ENCODE assay signal across 1 cellular context in the genomic region with DNA sequence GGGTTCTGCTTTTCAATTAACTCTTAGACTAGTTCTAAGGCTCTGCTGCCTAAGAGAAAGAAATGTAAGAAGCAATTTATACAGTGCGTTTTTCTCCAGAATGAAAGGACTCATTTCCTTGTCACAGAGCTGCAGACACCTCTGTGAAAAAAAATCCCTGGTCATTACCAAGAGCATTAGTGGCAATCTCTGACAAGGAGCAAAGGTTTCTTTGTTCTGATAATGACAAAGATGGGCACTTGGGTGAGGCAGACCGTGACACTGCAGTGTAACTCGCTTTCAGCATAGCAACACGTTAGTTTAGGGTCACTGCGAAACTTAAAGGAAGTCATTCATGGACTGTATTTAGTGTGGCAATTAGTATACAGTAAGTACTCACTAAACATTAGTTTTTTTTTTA.
TF ChIP-seq lines count a peak whose summit lies in the region.

No MANE protein-coding gene starts in this region.

TF ChIP-seq in GM12878, 131 proteins besides CTCF, POLR2A, EP300 and RAD21 (continued from another document):
- TF ChIP-seq ZNF217 (IDR thresholded peaks at IDR 0.05) (no peak), NR2F1 (conservative IDR thresholded peaks at IDR 0.05) (no peak), NFXL1 (IDR thresholded peaks at IDR 0.05; ENCODE audit: borderline replicate concordance) (no peak), GABPA (IDR thresholded peaks at IDR 0.05; ENCODE audit: low read depth) (no peak), PML (IDR thresholded peaks at IDR 0.05; ENCODE audit: low read length) (no peak), ZSCAN29 (IDR thresholded peaks at IDR 0.05) (no peak), GATAD2B (conservative IDR thresholded peaks at IDR 0.05; ENCODE audit: low read depth) (no peak), STAT3 (IDR thresholded peaks at IDR 0.05; ENCODE audit: low read depth, low read length) (no peak)
- TF ChIP-seq, protein P1, sequence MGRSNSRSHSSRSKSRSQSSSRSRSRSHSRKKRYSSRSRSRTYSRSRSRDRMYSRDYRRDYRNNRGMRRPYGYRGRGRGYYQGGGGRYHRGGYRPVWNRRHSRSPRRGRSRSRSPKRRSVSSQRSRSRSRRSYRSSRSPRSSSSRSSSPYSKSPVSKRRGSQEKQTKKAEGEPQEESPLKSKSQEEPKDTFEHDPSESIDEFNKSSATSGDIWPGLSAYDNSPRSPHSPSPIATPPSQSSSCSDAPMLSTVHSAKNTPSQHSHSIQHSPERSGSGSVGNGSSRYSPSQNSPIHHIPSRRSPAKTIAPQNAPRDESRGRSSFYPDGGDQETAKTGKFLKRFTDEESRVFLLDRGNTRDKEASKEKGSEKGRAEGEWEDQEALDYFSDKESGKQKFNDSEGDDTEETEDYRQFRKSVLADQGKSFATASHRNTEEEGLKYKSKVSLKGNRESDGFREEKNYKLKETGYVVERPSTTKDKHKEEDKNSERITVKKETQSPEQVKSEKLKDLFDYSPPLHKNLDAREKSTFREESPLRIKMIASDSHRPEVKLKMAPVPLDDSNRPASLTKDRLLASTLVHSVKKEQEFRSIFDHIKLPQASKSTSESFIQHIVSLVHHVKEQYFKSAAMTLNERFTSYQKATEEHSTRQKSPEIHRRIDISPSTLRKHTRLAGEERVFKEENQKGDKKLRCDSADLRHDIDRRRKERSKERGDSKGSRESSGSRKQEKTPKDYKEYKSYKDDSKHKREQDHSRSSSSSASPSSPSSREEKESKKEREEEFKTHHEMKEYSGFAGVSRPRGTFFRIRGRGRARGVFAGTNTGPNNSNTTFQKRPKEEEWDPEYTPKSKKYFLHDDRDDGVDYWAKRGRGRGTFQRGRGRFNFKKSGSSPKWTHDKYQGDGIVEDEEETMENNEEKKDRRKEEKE (IDR thresholded peaks at IDR 0.05), result no peak
- TF ChIP-seq, protein P2, sequence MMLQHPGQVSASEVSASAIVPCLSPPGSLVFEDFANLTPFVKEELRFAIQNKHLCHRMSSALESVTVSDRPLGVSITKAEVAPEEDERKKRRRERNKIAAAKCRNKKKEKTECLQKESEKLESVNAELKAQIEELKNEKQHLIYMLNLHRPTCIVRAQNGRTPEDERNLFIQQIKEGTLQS (IDR thresholded peaks at IDR 0.05; ENCODE audit: borderline replicate concordance, extremely low read depth, low read depth, low read length), result no peak
- TF ChIP-seq, protein P3, sequence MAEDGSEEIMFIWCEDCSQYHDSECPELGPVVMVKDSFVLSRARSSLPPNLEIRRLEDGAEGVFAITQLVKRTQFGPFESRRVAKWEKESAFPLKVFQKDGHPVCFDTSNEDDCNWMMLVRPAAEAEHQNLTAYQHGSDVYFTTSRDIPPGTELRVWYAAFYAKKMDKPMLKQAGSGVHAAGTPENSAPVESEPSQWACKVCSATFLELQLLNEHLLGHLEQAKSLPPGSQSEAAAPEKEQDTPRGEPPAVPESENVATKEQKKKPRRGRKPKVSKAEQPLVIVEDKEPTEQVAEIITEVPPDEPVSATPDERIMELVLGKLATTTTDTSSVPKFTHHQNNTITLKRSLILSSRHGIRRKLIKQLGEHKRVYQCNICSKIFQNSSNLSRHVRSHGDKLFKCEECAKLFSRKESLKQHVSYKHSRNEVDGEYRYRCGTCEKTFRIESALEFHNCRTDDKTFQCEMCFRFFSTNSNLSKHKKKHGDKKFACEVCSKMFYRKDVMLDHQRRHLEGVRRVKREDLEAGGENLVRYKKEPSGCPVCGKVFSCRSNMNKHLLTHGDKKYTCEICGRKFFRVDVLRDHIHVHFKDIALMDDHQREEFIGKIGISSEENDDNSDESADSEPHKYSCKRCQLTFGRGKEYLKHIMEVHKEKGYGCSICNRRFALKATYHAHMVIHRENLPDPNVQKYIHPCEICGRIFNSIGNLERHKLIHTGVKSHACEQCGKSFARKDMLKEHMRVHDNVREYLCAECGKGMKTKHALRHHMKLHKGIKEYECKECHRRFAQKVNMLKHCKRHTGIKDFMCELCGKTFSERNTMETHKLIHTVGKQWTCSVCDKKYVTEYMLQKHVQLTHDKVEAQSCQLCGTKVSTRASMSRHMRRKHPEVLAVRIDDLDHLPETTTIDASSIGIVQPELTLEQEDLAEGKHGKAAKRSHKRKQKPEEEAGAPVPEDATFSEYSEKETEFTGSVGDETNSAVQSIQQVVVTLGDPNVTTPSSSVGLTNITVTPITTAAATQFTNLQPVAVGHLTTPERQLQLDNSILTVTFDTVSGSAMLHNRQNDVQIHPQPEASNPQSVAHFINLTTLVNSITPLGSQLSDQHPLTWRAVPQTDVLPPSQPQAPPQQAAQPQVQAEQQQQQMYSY (CRISPR knock-in tag; IDR thresholded peaks at IDR 0.05), result no peak
